15 cellular contexts compared by ENCODE assay signal in genomic region chr3:170864525-170865208, GRCh38. TPM values are rescaled to one million over a fixed set of nuclear protein-coding genes. Genes with fewer than 3 reads are reported as not detected.
A peak's percentile ranks its signal among the peaks of the same experiment; 100 is the strongest.
DNase-seq lines count a peak whose midpoint lies in the region; ATAC-seq and TF ChIP-seq lines count a peak whose summit lies in the region.
"Had no signal": no experiment of that assay in that cellular context is flagged by ENCODE, and none has a peak within 500 bp of the region (broad histone marks: within the 10 kb centered on the region; RNA-seq: fewer than 3 reads in every experiment).

No MANE protein-coding gene starts in this region.

- TF ChIP-seq CTCF in 22Rv1 (IDR thresholded peaks at IDR 0.05) (no peak), HCT116 (IDR thresholded peaks at IDR 0.05 in 2 of 3, conservative IDR thresholded peaks at IDR 0.05 in 1 of 3; ENCODE audit: borderline replicate concordance in 1 of 3, insufficient read depth in 1 of 3, low read depth in 2 of 3, low read length in 2 of 3) (peak in 2 of 3 experiments; percentile 22; a peak in 2 of 6 replicates), RWPE1 (conservative IDR thresholded peaks at IDR 0.05; ENCODE audit: low read depth) (no peak), endothelial cell (IDR thresholded peaks at IDR 0.05; ENCODE audit: unreplicated experiment) (no peak)

- no peak overlapping the region for H2AFZ ChIP-seq in HCT116 (ENCODE audit: low read depth, low read length, poor library complexity, severe bottlenecking)

- TF ChIP-seq POLR2A in HCT116 (IDR thresholded peaks at IDR 0.05; ENCODE audit: borderline replicate concordance, extremely low read depth, insufficient read depth, insufficient read length) = no peak

- ATAC-seq in HCT116 (peak; percentile 60), HG03565 (IDR thresholded peaks at IDR 0.05; ENCODE audit: unreplicated experiment) (no peak), HG03460 (IDR thresholded peaks at IDR 0.05; ENCODE audit: unreplicated experiment) (no peak)
- ATAC-seq: effector memory CD8-positive, alpha-beta T cell had no signal

- POLR2A ChIA-PET in HCT116 (lab: Charles Lee) (interaction anchor here (0.9 kb wide), 1 partner anchor 16 kb away, joined by 3 read pairs; no protein-coding TSS in a partner anchor), RWPE1 (lab: Yijun Ruan, JAX; ENCODE audit: low non-redundant PET) (no interaction called here)

- H3K36me3 ChIP-seq in HCT116 (ENCODE audit: control insufficient read depth in 1 of 2, insufficient read depth in 2 of 2, low read length in 2 of 2) = peaks cover 26 to 31% of the 10 kb centered on the region in 2 experiments

- BruUV-seq in HCT116 (replicated peaks; lab: Mats Ljungman, UMichigan) = no TSS peak

- peaks cover 28% of the 10 kb centered on the region for H3K79me2 ChIP-seq in HCT116 (ENCODE audit: insufficient read depth, low read length)

- H3K9ac ChIP-seq in HCT116 (ENCODE audit: low read length) = no peak overlapping the region

- H3K9me3 Mint-ChIP-seq in endothelial cell (ENCODE audit: unreplicated experiment) = no peaks in the 10 kb centered on the region
- H3K9me3 Mint-ChIP-seq: activated CD4-positive, alpha-beta memory T cell treated with anti-CD3 and anti-CD28 coated beads for 36 hours; effector memory CD8-positive, alpha-beta T cell had no signal

- H3K27ac Mint-ChIP-seq in endothelial cell (ENCODE audit: unreplicated experiment) = no peak overlapping the region
- H3K27ac Mint-ChIP-seq: activated CD4-positive, alpha-beta memory T cell treated with anti-CD3 and anti-CD28 coated beads for 36 hours had no signal

- no peaks in the 10 kb centered on the region for H3K9me3 ChIP-seq in HCT116 (ENCODE audit: control insufficient read depth in 1 of 2, insufficient read depth in 1 of 2, low read depth in 1 of 2, low read length in 2 of 2)

- intact Hi-C loops in HCT116 (cut with micrococcal nuclease) = no loop called here

- peaks cover 17% of the 10 kb centered on the region for H3K36me3 Mint-ChIP-seq in endothelial cell (ENCODE audit: low read depth, unreplicated experiment)

- H4K20me1 ChIP-seq in HCT116 (ENCODE audit: insufficient read depth) = peaks cover 26% of the 10 kb centered on the region

- no peak overlapping the region for H3K4me3 ChIP-seq in HCT116 (replicated peaks in 1 of 2; ENCODE audit: low read depth in 1 of 2, low read length in 2 of 2)

- H3K27ac ChIP-seq in 22Rv1 (peak overlapping the region; percentile 88), HCT116 (ENCODE audit: low read depth, low read length) (no peak overlapping the region), RWPE1 (no peak overlapping the region)

- H3K4me1 ChIP-seq in HCT116 (ENCODE audit: control insufficient read depth in 1 of 2, insufficient read depth in 2 of 2, low read length in 2 of 2) = peaks cover 3 to 9% of the 10 kb centered on the region in 2 experiments; a peak in 3 of 4 replicates

- peak; percentile 1; the same call in 1 of the 2 replicates for TF ChIP-seq RAD21 in HCT116 (IDR thresholded peaks at IDR 0.05; ENCODE audit: low read depth)

- peaks cover 2% of the 10 kb centered on the region for H3K27me3 Mint-ChIP-seq in endothelial cell (ENCODE audit: unreplicated experiment)
- H3K27me3 Mint-ChIP-seq: activated CD4-positive, alpha-beta memory T cell treated with anti-CD3 and anti-CD28 coated beads for 36 hours; effector memory CD8-positive, alpha-beta T cell had no signal

- H3K27me3 ChIP-seq in HCT116 (ENCODE audit: insufficient read depth, low read length) = no peaks in the 10 kb centered on the region

- H3K4me2 ChIP-seq in HCT116 (ENCODE audit: low read length) = no peak overlapping the region

- RAD21 ChIA-PET in HCT116 (lab: Charles Lee; ENCODE audit: low non-redundant PET in 1 of 2, low total read pairs in 2 of 2, uncharacterized antibody in 2 of 2, unreplicated experiment in 2 of 2) = no interaction called here

- peak overlapping the region; percentile 34 for H3K4me3 Mint-ChIP-seq in endothelial cell (ENCODE audit: unreplicated experiment)
- H3K4me3 Mint-ChIP-seq: activated CD4-positive, alpha-beta memory T cell treated with anti-CD3 and anti-CD28 coated beads for 36 hours; effector memory CD8-positive, alpha-beta T cell had no signal

- no peaks in the 10 kb centered on the region for H3K9me2 ChIP-seq in HCT116 (ENCODE audit: insufficient read depth)

- DNase-seq in HCT116 (ENCODE audit: low read depth, low spot score) (no peak), RWPE1 (ENCODE audit: low spot score) (peak; percentile 19), endothelial cell (ENCODE audit: low spot score) (no peak), NCI-H1092 treated with DMSO at 0.1 percent for 48 hours (lab: John Stamatoyannopoulos, UW) (no peak), GF-D8 (lab: John Stamatoyannopoulos, UW) (no peak)
- DNase-seq: activated CD4-positive, alpha-beta memory T cell treated with anti-CD3 and anti-CD28 coated beads for 36 hours; activated effector memory CD4-positive, alpha-beta T cell treated with anti-CD3 and anti-CD28 coated beads, Interleukin-2, amount 50 U/mL, for 16 hours; effector memory CD8-positive, alpha-beta T cell; glutamatergic neuron; kidney glomerular epithelial cell; NCI-H2171; stimulated activated CD4-positive, alpha-beta T cell treated with anti-CD3 and anti-CD28 coated beads, Interleukin-2, amount 100 ng/mL, for 48 hours had no signal

- H3K4me1 Mint-ChIP-seq in endothelial cell (ENCODE audit: unreplicated experiment) = peaks cover 12% of the 10 kb centered on the region

- CTCF ChIA-PET in HCT116 (lab: Charles Lee) = interaction anchor here (1.2 to 1.5 kb wide), 2 partner anchors 16 to 451 kb away, joined by 3 to 4 read pairs; no protein-coding TSS in a partner anchor
- CTCF ChIA-PET in RWPE1 (lab: Yijun Ruan, JAX) = interaction anchor here (0.6 kb wide), 1 partner anchor 451 kb away, joined by 3 read pairs; no protein-coding TSS in a partner anchor

TF ChIP-seq in HCT116, 20 proteins besides CTCF, POLR2A, EP300 and RAD21:
- no peak for TF ChIP-seq CBX3 (IDR thresholded peaks at IDR 0.05; ENCODE audit: low read depth)
- no peak for TF ChIP-seq ATF3 (IDR thresholded peaks at IDR 0.05)
- TF ChIP-seq CEBPB (IDR thresholded peaks at IDR 0.05; ENCODE audit: low read depth) = no peak
- no peak for TF ChIP-seq MAX (IDR thresholded peaks at IDR 0.05)
- no peak for TF ChIP-seq ELF1 (IDR thresholded peaks at IDR 0.05; ENCODE audit: borderline replicate concordance, low read depth)

RNA-seq across cellular contexts. Expression of gene RPL22L1, which starts 5.3 kb away (rescaled TPM):
- total RNA-seq in HCT116 (2021; ENCODE audit: unreplicated experiment) (492 TPM), endothelial cell (ENCODE audit: unreplicated experiment) (22.0 TPM)
- 150 and 215 TPM in 2 replicates for polyA plus RNA-seq in HCT116 (2012)

RNA-seq across cellular contexts. Expression of gene EIF5A2, which starts 43.8 kb away (rescaled TPM):
- 19.4 TPM for total RNA-seq in HCT116 (2021; ENCODE audit: unreplicated experiment)
- 9.3 and 10.5 TPM in 2 replicates for polyA plus RNA-seq in HCT116 (2012)
- 1.3 TPM for total RNA-seq in endothelial cell (ENCODE audit: unreplicated experiment)

Comparison
In these comparisons a context has a peak if more than half of its experiments do, and no peak if none do; other contexts are left out.
1. CTCF ChIP-seq: peak in HCT116 (2 of 3); none in 22Rv1 (single experiment), RWPE1 (single experiment) and endothelial cell (single experiment).
2. RNA of gene RPL22L1, which starts 5.3 kb away (total RNA-seq): 492 TPM in HCT116 (single experiment); 22.0 TPM in endothelial cell (single experiment); every median in the first group is over 10 times any median in the second.